ENCODE assay signal across 8 cellular contexts in the genomic region with DNA sequence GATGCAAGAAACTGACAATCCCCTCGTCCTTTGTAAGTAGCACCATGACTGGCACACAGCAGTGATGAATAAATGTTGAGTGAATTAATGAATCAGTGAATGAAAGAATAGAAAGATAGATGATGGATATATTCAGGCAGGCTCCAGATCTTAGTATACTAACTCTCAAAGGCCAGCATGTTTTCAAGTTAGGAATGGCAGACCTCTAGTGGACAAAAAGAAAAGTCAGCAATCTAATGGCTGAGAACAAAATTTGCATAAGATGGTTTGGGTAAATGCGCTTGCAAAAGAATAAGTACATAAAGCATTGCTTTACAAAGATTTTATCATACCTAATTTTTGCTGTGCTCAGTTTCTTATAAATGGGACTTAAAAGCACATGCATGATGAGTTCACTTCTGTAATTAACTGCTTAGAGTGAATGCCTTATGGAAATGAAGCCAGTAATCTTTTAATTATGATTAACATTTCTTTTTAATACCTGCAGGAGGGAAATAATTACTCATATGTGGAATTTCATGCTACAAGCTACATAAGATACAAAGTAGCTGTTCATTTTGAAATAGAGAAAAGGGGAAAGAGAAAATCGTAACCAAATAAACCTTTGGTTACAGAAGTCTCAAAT.
DNase-seq lines count a peak whose midpoint lies in the region; ATAC-seq, FAIRE-seq and TF ChIP-seq lines count a peak whose summit lies in the region.

No MANE protein-coding gene starts in this region.

- FAIRE-seq in D721Med (lab: Jason Lieb, UNC): peak; percentile 60

- TF ChIP-seq CTCF in D721Med (IDR thresholded peaks at IDR 0.05; ENCODE audit: insufficient read depth, missing control alignments) (peak; percentile 88), cardiac fibroblast (IDR thresholded peaks at IDR 0.05; ENCODE audit: low read depth, low read length) (peak; percentile 60), uterus (IDR thresholded peaks at IDR 0.05) (peak; percentile 54 to 74 (median 60))

- no peak overlapping the region for H3K27ac ChIP-seq in uterus

- no peaks in the 10 kb centered on the region for H3K9me3 Mint-ChIP-seq in activated CD4-positive, alpha-beta memory T cell treated with anti-CD3 and anti-CD28 coated beads for 36 hours

- ATAC-seq in GM19035 (IDR thresholded peaks at IDR 0.05; ENCODE audit: unreplicated experiment): peak; percentile 81
- peak; percentile 67 for ATAC-seq in HG03342 (IDR thresholded peaks at IDR 0.05; ENCODE audit: unreplicated experiment)

- H3K4me3 ChIP-seq in cardiac fibroblast (replicated peaks in 1 of 2; ENCODE audit: low read depth in 2 of 2, low read length in 2 of 2): no peak overlapping the region
- no peak overlapping the region for H3K4me3 ChIP-seq in uterus

- DNase-seq in D721Med (ENCODE audit: insufficient read length, low spot score) (no peak), NCI-H82 (lab: John Stamatoyannopoulos, UW) (peak; percentile 62), cardiac fibroblast (ENCODE audit: low read depth in 2 of 2) (peak; percentile 62 to 67), left kidney (ENCODE audit: low read depth, low spot score) (peak; percentile 67), uterus (no peak)
- no peak for DNase-seq in activated CD4-positive, alpha-beta memory T cell treated with anti-CD3 and anti-CD28 coated beads for 36 hours

- no peak for TF ChIP-seq POLR2A in uterus (IDR thresholded peaks at IDR 0.05)

- no peaks in the 10 kb centered on the region for H3K36me3 Mint-ChIP-seq in activated CD4-positive, alpha-beta memory T cell treated with anti-CD3 and anti-CD28 coated beads for 36 hours

- intact Hi-C loops in uterus (cut with DNase I; ENCODE audit: low total_unique reads): no loop called here
- intact Hi-C loops in activated CD4-positive, alpha-beta memory T cell treated with anti-CD3 and anti-CD28 coated beads for 36 hours (cut with micrococcal nuclease): loop anchor here (1.0 kb wide), 3 partner anchors 180 to 275 kb away; no protein-coding TSS in a partner anchor

- H3K9me3 ChIP-seq in uterus: no peaks in the 10 kb centered on the region

- H3K27me3 ChIP-seq in uterus: no peaks in the 10 kb centered on the region

- H3K27ac Mint-ChIP-seq in activated CD4-positive, alpha-beta memory T cell treated with anti-CD3 and anti-CD28 coated beads for 36 hours: no peak overlapping the region

- peaks cover 12% of the 10 kb centered on the region for H3K4me1 Mint-ChIP-seq in activated CD4-positive, alpha-beta memory T cell treated with anti-CD3 and anti-CD28 coated beads for 36 hours (ENCODE audit: low read depth)

- H3K27me3 Mint-ChIP-seq in activated CD4-positive, alpha-beta memory T cell treated with anti-CD3 and anti-CD28 coated beads for 36 hours: no peaks in the 10 kb centered on the region

- H3K4me1 ChIP-seq in uterus: no peaks in the 10 kb centered on the region

- CTCF ChIA-PET in activated CD4-positive, alpha-beta memory T cell treated with anti-CD3 and anti-CD28 coated beads for 36 hours (lab: Charles Lee): interaction anchor here (0.7 to 4.9 kb wide), 17 partner anchors 12 to 278 kb away, joined by 3 to 76 read pairs (median 3); no protein-coding TSS in a partner anchor

- POLR2A ChIA-PET in activated CD4-positive, alpha-beta memory T cell treated with anti-CD3 and anti-CD28 coated beads for 36 hours (lab: Charles Lee): no interaction called here

- H3K36me3 ChIP-seq in uterus: no peaks in the 10 kb centered on the region

- no peak overlapping the region for H3K4me3 Mint-ChIP-seq in activated CD4-positive, alpha-beta memory T cell treated with anti-CD3 and anti-CD28 coated beads for 36 hours

Comparison
In these comparisons a context has a peak if more than half of its experiments do, and no peak if none do; other contexts are left out.
1. DNase-seq: peak in NCI-H82 (single experiment), cardiac fibroblast (2 of 2) and left kidney (single experiment); none in D721Med (single experiment), uterus (0 of 2) and activated CD4-positive, alpha-beta memory T cell treated with anti-CD3 and anti-CD28 coated beads for 36 hours (single experiment).
2. Peak in every context shown above with its lines, with median percentiles within 50 percentile points of each other: CTCF ChIP-seq.